Comparison of ENCODE assay signal across 7 cellular contexts in the genomic region with DNA sequence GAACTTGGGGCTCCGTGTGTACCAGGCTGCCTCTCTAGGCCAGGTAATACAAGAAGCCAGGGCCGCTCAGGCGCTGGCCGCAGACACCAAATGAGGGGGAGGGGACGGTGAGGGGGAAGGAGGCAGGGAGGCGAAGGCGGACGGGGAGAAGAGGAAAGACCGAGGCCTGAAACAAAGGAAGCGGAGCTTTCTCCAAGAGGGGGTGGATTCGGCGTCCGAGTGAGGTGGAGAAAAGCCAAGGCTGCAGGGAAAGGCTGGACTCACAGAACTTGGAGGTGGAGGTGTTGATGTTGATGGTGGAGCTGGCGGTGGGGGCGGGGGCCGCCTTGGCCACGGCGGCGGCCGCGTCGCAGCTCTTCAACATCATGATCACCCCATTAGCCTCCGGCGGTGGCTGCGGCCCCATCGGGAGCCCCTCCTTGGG. TPM values are rescaled to one million over a fixed set of nuclear protein-coding genes. Genes with fewer than 3 reads are reported as not detected.
DNase-seq lines count a peak whose midpoint lies in the region; ATAC-seq and TF ChIP-seq lines count a peak whose summit lies in the region.

No MANE protein-coding gene starts in this region.

- H3K27me3 Mint-ChIP-seq in activated T-cell treated with anti-CD3 and anti-CD28 coated beads, Interleukin-2, amount 50 U/mL, for 24 hours: peaks cover 7% of the 10 kb centered on the region
- H3K27me3 Mint-ChIP-seq in natural killer cell (ENCODE audit: low read depth in 2 of 2): peaks cover 0 to 7% of the 10 kb centered on the region in 2 donors

- no peaks in the 10 kb centered on the region for H3K9me3 Mint-ChIP-seq in activated T-cell treated with anti-CD3 and anti-CD28 coated beads, Interleukin-2, amount 50 U/mL, for 24 hours
- no peaks in the 10 kb centered on the region for H3K9me3 Mint-ChIP-seq in natural killer cell

- WGBS in esophagus squamous epithelium, 2 donors: 0 to 2% methylated on average over 12 to 25 of the region's 26 CpGs
- WGBS in transverse colon (ENCODE audit: low coverage in 1 of 2), 2 donors: 0 to 1% methylated on average over 13 to 26 of the region's 26 CpGs

- H3K36me3 ChIP-seq in esophagus squamous epithelium (no peaks in the 10 kb centered on the region), transverse colon (no peaks in the 10 kb centered on the region)

- TF ChIP-seq CTCF in esophagus squamous epithelium (IDR thresholded peaks at IDR 0.05): no peak
- no peak for TF ChIP-seq CTCF in natural killer cell (IDR thresholded peaks at IDR 0.05)
- TF ChIP-seq CTCF in transverse colon (IDR thresholded peaks at IDR 0.05): no peak

- H3K27ac ChIP-seq in esophagus squamous epithelium: peak overlapping the region; percentile 90 to 94 (median 92)
- H3K27ac ChIP-seq in transverse colon: peak overlapping the region; percentile 90 to 92 (median 91)

- peak overlapping the region; percentile 91 for H3K27ac Mint-ChIP-seq in activated T-cell treated with anti-CD3 and anti-CD28 coated beads, Interleukin-2, amount 50 U/mL, for 24 hours
- peak overlapping the region; percentile 92 to 95 for H3K27ac Mint-ChIP-seq in natural killer cell

- intact Hi-C loops in esophagus squamous epithelium (cut with DNase I) (no loop called here), natural killer cell (cut with micrococcal nuclease) (loop anchor here (1.0 to 10.0 kb wide), 3 partner anchors 19 to 841 kb away; partner anchors contain the start of gene TIAL1), transverse colon (cut with DNase I; ENCODE audit: low total_unique reads) (no loop called here)

- TF ChIP-seq POLR2A in esophagus squamous epithelium (IDR thresholded peaks at IDR 0.05) (no peak), transverse colon (IDR thresholded peaks at IDR 0.05) (no peak)

- H3K4me1 ChIP-seq in esophagus squamous epithelium (peaks cover 5 to 39% (median 18%) of the 10 kb centered on the region in 3 donors), transverse colon (peaks cover 9 to 35% (median 21%) of the 10 kb centered on the region in 4 donors)

- ATAC-seq in GM18502 (IDR thresholded peaks at IDR 0.05; ENCODE audit: poor library complexity, unreplicated experiment): peak; percentile 13
- ATAC-seq in HG02610 (IDR thresholded peaks at IDR 0.05; ENCODE audit: unreplicated experiment): peak; percentile 11
- peak in 2 of 3 donors; percentile 0 to 2 for ATAC-seq in natural killer cell

- H3K4me1 Mint-ChIP-seq in activated T-cell treated with anti-CD3 and anti-CD28 coated beads, Interleukin-2, amount 50 U/mL, for 24 hours (ENCODE audit: low read depth): peaks cover 43% of the 10 kb centered on the region
- H3K4me1 Mint-ChIP-seq in natural killer cell: peaks cover 39% of the 10 kb centered on the region in 2 donors

- H3K4me3 Mint-ChIP-seq in activated T-cell treated with anti-CD3 and anti-CD28 coated beads, Interleukin-2, amount 50 U/mL, for 24 hours: peak overlapping the region; percentile 93
- H3K4me3 Mint-ChIP-seq in natural killer cell: peak overlapping the region; percentile 90

- no peak for TF ChIP-seq EP300 in transverse colon (IDR thresholded peaks at IDR 0.05; ENCODE audit: low read depth)

- H3K9me3 ChIP-seq in esophagus squamous epithelium (no peaks in the 10 kb centered on the region), transverse colon (no peaks in the 10 kb centered on the region)

- DNase-seq in NCI-H2227 (lab: John Stamatoyannopoulos, UW; ENCODE audit: unreplicated experiment) (peak; percentile 56), esophagus squamous epithelium (lab: John Stamatoyannopoulos, UW) (no peak), natural killer cell (peak; percentile 44), transverse colon (peak; percentile 34)
- DNase-seq in activated T-cell treated with anti-CD3 and anti-CD28 coated beads, Interleukin-2, amount 50 U/mL, for 24 hours: peak; percentile 51

- in situ Hi-C loops in transverse colon (cut with MboI; ENCODE audit: low pct_ligation_motif_present in 1 of 4, low pct_unique_long_range_greater_than_20kb in 1 of 4, low sequenced_read_pairs in 3 of 4): no loop called here

- peaks cover 18% of the 10 kb centered on the region for H3K36me3 Mint-ChIP-seq in activated T-cell treated with anti-CD3 and anti-CD28 coated beads, Interleukin-2, amount 50 U/mL, for 24 hours (ENCODE audit: low read depth)
- H3K36me3 Mint-ChIP-seq in natural killer cell: no peaks in the 10 kb centered on the region

- H3K4me3 ChIP-seq in esophagus squamous epithelium (peak overlapping the region; percentile 77 to 99 (median 96)), transverse colon (peak overlapping the region; percentile 89 to 99 (median 96))

- H3K27me3 ChIP-seq in esophagus squamous epithelium (no peaks in the 10 kb centered on the region), transverse colon (no peaks in the 10 kb centered on the region)

RNA-seq across cellular contexts. Expression of gene CACUL1, which starts 0.6 kb away (rescaled TPM):
- total RNA-seq in esophagus squamous epithelium: 10 to 100 TPM; 23.7 to 36.6 (median 31.4) TPM
- 10 to 100 TPM; 45.4 to 65.9 (median 47.6) TPM for total RNA-seq in natural killer cell
- total RNA-seq in transverse colon: 10 to 100 TPM; 13.1 to 29.1 (median 23.2) TPM
